9 cellular contexts compared by ENCODE assay signal in genomic region chr10:74021248-74022055, GRCh38. TPM values are rescaled to one million over a fixed set of nuclear protein-coding genes. Genes with fewer than 3 reads are reported as not detected.
DNase-seq lines count a peak whose midpoint lies in the region; ATAC-seq and TF ChIP-seq lines count a peak whose summit lies in the region.
"Had no signal": no experiment of that assay in that cellular context is flagged by ENCODE, and none has a peak within 500 bp of the region (broad histone marks: within the 10 kb centered on the region; RNA-seq: fewer than 3 reads in every experiment).

No MANE protein-coding gene starts in this region.

- H3K4me1 Mint-ChIP-seq in activated T-cell treated with anti-CD3 and anti-CD28 coated beads, Interleukin-2, amount 50 U/mL, for 24 hours (ENCODE audit: low read depth): peaks cover 39% of the 10 kb centered on the region
- peaks cover 43% of the 10 kb centered on the region for H3K4me1 Mint-ChIP-seq in T-helper 17 cell

- H3K27me3 ChIP-seq in stomach smooth muscle (ENCODE audit: control insufficient read depth in 1 of 2, insufficient read depth in 2 of 2, low read length in 2 of 2) (no peaks in the 10 kb centered on the region), dorsolateral prefrontal cortex (no peaks in the 10 kb centered on the region)

- in situ Hi-C loops in GM13977 (cut with MboI; ENCODE audit: low pct_unique_long_range_greater_than_20kb, low sequenced_read_pairs, unreplicated experiment): no loop called here

- no peaks in the 10 kb centered on the region for H3K27me3 Mint-ChIP-seq in activated T-cell treated with anti-CD3 and anti-CD28 coated beads, Interleukin-2, amount 50 U/mL, for 24 hours
- H3K27me3 Mint-ChIP-seq in T-helper 17 cell: no peaks in the 10 kb centered on the region

- ATAC-seq in T-helper 17 cell: no peak
- no peak for ATAC-seq in GM21576 (IDR thresholded peaks at IDR 0.05; ENCODE audit: unreplicated experiment)

- DNase-seq in activated T-cell treated with anti-CD3 and anti-CD28 coated beads, Interleukin-2, amount 50 U/mL, for 24 hours: no peak
- no peak for DNase-seq in activated T-cell treated with anti-CD3 and anti-CD28 coated beads for 4 hours
- DNase-seq in T-helper 17 cell: no peak
- DNase-seq in fibroblast of pulmonary artery (ENCODE audit: low read depth): peak; percentile 91
- no peak for DNase-seq in GM13977 (ENCODE audit: low spot score)
- no peak for DNase-seq in dorsolateral prefrontal cortex
- DNase-seq: NCI-H1105 had no signal

- H3K36me3 ChIP-seq in stomach smooth muscle (ENCODE audit: control insufficient read depth in 2 of 2, insufficient read depth in 2 of 2, low read length in 2 of 2): no peaks in the 10 kb centered on the region

- H3K36me3 Mint-ChIP-seq in activated T-cell treated with anti-CD3 and anti-CD28 coated beads, Interleukin-2, amount 50 U/mL, for 24 hours (ENCODE audit: low read depth): peaks cover 8% of the 10 kb centered on the region
- peaks cover 3% of the 10 kb centered on the region for H3K36me3 Mint-ChIP-seq in T-helper 17 cell (ENCODE audit: low read depth)

- intact Hi-C loops in dorsolateral prefrontal cortex (cut with DNase I): no loop called here

- no peak for TF ChIP-seq CTCF in fibroblast of pulmonary artery (IDR thresholded peaks at IDR 0.05; ENCODE audit: low read length, missing control alignments)
- no peak for TF ChIP-seq CTCF in GM13977 (IDR thresholded peaks at IDR 0.05; ENCODE audit: extremely low read depth, insufficient read depth, missing control alignments)
- no peak for TF ChIP-seq CTCF in dorsolateral prefrontal cortex (IDR thresholded peaks at IDR 0.05 in 54 of 56, conservative IDR thresholded peaks at IDR 0.05 in 2 of 56; ENCODE audit: low read depth in 1 of 56, partially characterized antibody in 56 of 56)

- H3K4me3 ChIP-seq in fibroblast of pulmonary artery (replicated peaks; ENCODE audit: low read depth, low read length) (peak overlapping the region; percentile 32), stomach smooth muscle (ENCODE audit: low read length in 2 of 2) (no peak overlapping the region), dorsolateral prefrontal cortex (no peak overlapping the region)

- no peak overlapping the region for H3K9ac ChIP-seq in stomach smooth muscle (ENCODE audit: low read length in 2 of 2)

- H3K9me3 ChIP-seq in T-helper 17 cell (ENCODE audit: control insufficient read depth, low read length, poor library complexity, severe bottlenecking) (no peaks in the 10 kb centered on the region), stomach smooth muscle (ENCODE audit: control insufficient read depth in 2 of 2, low read length in 2 of 2) (no peaks in the 10 kb centered on the region)

- peak overlapping the region; percentile 78 for H3K27ac Mint-ChIP-seq in activated T-cell treated with anti-CD3 and anti-CD28 coated beads, Interleukin-2, amount 50 U/mL, for 24 hours
- peak overlapping the region; percentile 92 for H3K27ac Mint-ChIP-seq in T-helper 17 cell

- H3K4me3 Mint-ChIP-seq in activated T-cell treated with anti-CD3 and anti-CD28 coated beads, Interleukin-2, amount 50 U/mL, for 24 hours: peak overlapping the region; percentile 6
- no peak overlapping the region for H3K4me3 Mint-ChIP-seq in T-helper 17 cell

- H3K9me3 Mint-ChIP-seq in activated T-cell treated with anti-CD3 and anti-CD28 coated beads, Interleukin-2, amount 50 U/mL, for 24 hours: no peaks in the 10 kb centered on the region

- H3K27ac ChIP-seq in stomach smooth muscle (ENCODE audit: low read length) (peak overlapping the region; percentile 18), dorsolateral prefrontal cortex (peak overlapping the region in 2 of 59 donors; percentile 4 to 8)

- H3K4me1 ChIP-seq in stomach smooth muscle (ENCODE audit: control insufficient read depth, insufficient read depth, low read length): peaks cover 28% of the 10 kb centered on the region

RNA-seq across cellular contexts. Expression of gene VCL, which starts 23.5 kb away (rescaled TPM):
- 100 to 1,000 TPM in 1 of 2 donors, 10 to 100 TPM in 1; 79.1 to 245 TPM for total RNA-seq in T-helper 17 cell
- 10 to 100 TPM; 16.0 to 62.1 (median 29.9) TPM for total RNA-seq in dorsolateral prefrontal cortex
